In genomic region chr1:9731051-9731537, GRCh38 we compare ENCODE assay signal across 18 cellular contexts.
DNase-seq lines count a peak whose midpoint lies in the region; ATAC-seq, FAIRE-seq and TF ChIP-seq lines count a peak whose summit lies in the region.
"Had no signal": no experiment of that assay in that cellular context is flagged by ENCODE, and none has a peak within 500 bp of the region (broad histone marks: within the 10 kb centered on the region; RNA-seq: fewer than 3 reads in every experiment).

No MANE protein-coding gene starts in this region.

- H3K4me1 ChIP-seq in spleen, result peaks cover 0 to 70% (median 29%) of the 10 kb centered on the region in 6 donors
- H3K4me1 ChIP-seq: A549 had no signal

- H3K9me3 Mint-ChIP-seq in activated CD8-positive, alpha-beta memory T cell treated with anti-CD3 and anti-CD28 coated beads, Interleukin-2, amount 10 ng/mL, durations not matched to agents 7 days and 5 days (ENCODE audit: low read depth), result no peaks in the 10 kb centered on the region
- H3K9me3 Mint-ChIP-seq: effector memory CD8-positive, alpha-beta T cell had no signal

- FAIRE-seq in urothelium cell line (lab: Jason Lieb, UNC), result no peak
- FAIRE-seq: A549, small intestine had no signal

- H3K27ac Mint-ChIP-seq in activated CD8-positive, alpha-beta memory T cell treated with anti-CD3 and anti-CD28 coated beads, Interleukin-2, amount 10 ng/mL, durations not matched to agents 7 days and 5 days, result peak overlapping the region; percentile 66

- intact Hi-C loops in spleen (cut with DNase I; ENCODE audit: low total_unique reads), result no loop called here

- TF ChIP-seq POLR2A in spleen (IDR thresholded peaks at IDR 0.05), result no peak

- H3K4me1 Mint-ChIP-seq in activated CD8-positive, alpha-beta memory T cell treated with anti-CD3 and anti-CD28 coated beads, Interleukin-2, amount 10 ng/mL, durations not matched to agents 7 days and 5 days, result peaks cover 72% of the 10 kb centered on the region

- WGBS in spleen, 5 donors, result 90 to 97% (median 94%) methylated on average over 30 to 31 of the region's 31 CpGs

- no peaks in the 10 kb centered on the region for H3K27me3 ChIP-seq in spleen (replicated peaks in 1 of 7)
- H3K27me3 ChIP-seq: hepatocyte, ovary had no signal

- DNase-seq in activated CD8-positive, alpha-beta memory T cell treated with anti-CD3 and anti-CD28 coated beads, Interleukin-2, amount 10 ng/mL, durations not matched to agents 7 days and 5 days, result no peak
- no peak for DNase-seq in activated CD8-positive, alpha-beta memory T cell treated with anti-CD3 and anti-CD28 coated beads, Interleukin-2, amount 50 U/mL, for 4 hours
- DNase-seq in RWPE1 (ENCODE audit: low spot score) (no peak), spleen (peak; percentile 81), urothelium cell line (ENCODE audit: low spot score) (no peak)
- no peak for DNase-seq in stimulated activated CD4-positive, alpha-beta T cell treated with anti-CD3 and anti-CD28 coated beads, Interleukin-15, amount 100 ng/mL, for 24 hours
- DNase-seq: effector memory CD8-positive, alpha-beta T cell; KG1; NCI-H1092 treated with DMSO at 0.1 percent for 48 hours; NCI-H748 treated with DMSO at 0.1 percent for 48 hours; ovary; SK-N-SH; small intestine; WERI-Rb-1 had no signal

- peak overlapping the region in 1 of 8 donors; percentile 41 for H3K4me3 ChIP-seq in spleen
- H3K4me3 ChIP-seq: A549, hepatocyte, ovary had no signal

- no peaks in the 10 kb centered on the region for H3K27me3 Mint-ChIP-seq in activated CD8-positive, alpha-beta memory T cell treated with anti-CD3 and anti-CD28 coated beads, Interleukin-2, amount 10 ng/mL, durations not matched to agents 7 days and 5 days
- H3K27me3 Mint-ChIP-seq: effector memory CD8-positive, alpha-beta T cell had no signal

- H3K27ac ChIP-seq in RWPE1 (peak overlapping the region; percentile 46), cingulate gyrus (ENCODE audit: low read depth, low read length) (peak overlapping the region; percentile 8), spleen (peak overlapping the region in 6 of 8 donors; percentile 46 to 84 (median 74))
- H3K27ac ChIP-seq: A549, hepatocyte, ovary, WERI-Rb-1 had no signal

- no peak overlapping the region for H3K4me3 Mint-ChIP-seq in activated CD8-positive, alpha-beta memory T cell treated with anti-CD3 and anti-CD28 coated beads, Interleukin-2, amount 10 ng/mL, durations not matched to agents 7 days and 5 days

- no peak for ATAC-seq in activated CD8-positive, alpha-beta memory T cell treated with anti-CD3 and anti-CD28 coated beads, Interleukin-2, amount 10 ng/mL, durations not matched to agents 7 days and 5 days
- no peak for ATAC-seq in HG03025 (IDR thresholded peaks at IDR 0.05; ENCODE audit: low FRiP score, unreplicated experiment)
- ATAC-seq: A549; effector memory CD8-positive, alpha-beta T cell had no signal

- peaks cover 2 to 100% (median 99%) of the 10 kb centered on the region in 6 donors for H3K36me3 ChIP-seq in spleen
- H3K36me3 ChIP-seq: ovary had no signal

- no peaks in the 10 kb centered on the region for H3K9me3 ChIP-seq in spleen
- H3K9me3 ChIP-seq: A549, ovary, SK-N-SH had no signal

- POLR2A ChIA-PET in RWPE1 (lab: Yijun Ruan, JAX; ENCODE audit: low non-redundant PET), result no interaction called here

- TF ChIP-seq CTCF in RWPE1 (conservative IDR thresholded peaks at IDR 0.05; ENCODE audit: low read depth) (no peak), spleen (IDR thresholded peaks at IDR 0.05 in 8 of 11, conservative IDR thresholded peaks at IDR 0.05 in 3 of 11) (no peak)

- peaks cover 66% of the 10 kb centered on the region for H3K36me3 Mint-ChIP-seq in activated CD8-positive, alpha-beta memory T cell treated with anti-CD3 and anti-CD28 coated beads, Interleukin-2, amount 10 ng/mL, durations not matched to agents 7 days and 5 days

- CTCF ChIA-PET in activated CD8-positive, alpha-beta memory T cell treated with anti-CD3 and anti-CD28 coated beads, Interleukin-2, amount 10 ng/mL, durations not matched to agents 7 days and 5 days (lab: Charles Lee), result interaction anchor here (3.2 to 8.2 kb wide), 2 partner anchors 11 to 103 kb away, joined by 21 to 85 read pairs; no protein-coding TSS in a partner anchor
- CTCF ChIA-PET in RWPE1 (lab: Yijun Ruan, JAX), result interaction anchor here (0.6 kb wide), 1 partner anchor 86 kb away, joined by 3 read pairs; no protein-coding TSS in a partner anchor

Comparison
In these comparisons a context has a peak if more than half of its experiments do, and no peak if none do; other contexts are left out.
1. H3K27ac ChIP-seq: peak in every context shown above with its lines; median percentile 74 in spleen; 46 in RWPE1; 8 in cingulate gyrus.